In the genomic region with DNA sequence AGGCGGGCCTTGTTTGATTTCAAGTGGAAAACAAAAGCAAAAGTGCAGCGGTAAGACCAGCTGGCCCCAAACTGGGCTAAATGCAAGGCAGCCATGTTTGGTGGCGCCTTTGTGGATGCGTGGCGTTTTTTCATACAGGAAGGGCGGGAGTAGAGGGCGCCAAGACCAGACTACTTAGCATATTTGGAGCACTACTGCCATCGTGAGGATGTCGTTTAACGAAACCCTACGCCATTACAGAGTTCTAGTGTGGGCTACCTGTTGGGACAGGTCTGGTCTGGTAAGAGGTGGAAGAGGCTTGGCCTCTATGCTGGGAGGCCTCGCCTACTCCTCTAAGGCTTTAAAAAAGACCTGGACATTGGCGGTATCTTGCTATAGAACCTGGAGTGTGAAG, we compare ENCODE assay signal across 8 cellular contexts.
DNase-seq lines count a peak whose midpoint lies in the region; ATAC-seq, FAIRE-seq and TF ChIP-seq lines count a peak whose summit lies in the region.

No MANE protein-coding gene starts in this region.

- H2AFZ ChIP-seq in MM.1S (ENCODE audit: low read length) (peak overlapping the region; percentile 17), astrocyte (ENCODE audit: low read depth, low read length) (no peak overlapping the region)

- H3K27ac ChIP-seq in MM.1S (ENCODE audit: low read length) (peak overlapping the region; percentile 64; the same call in 1 of the 2 replicates), astrocyte (ENCODE audit: low read depth, low read length) (no peak overlapping the region)

- H3K79me2 ChIP-seq in MM.1S (ENCODE audit: low read length) (no peaks in the 10 kb centered on the region), astrocyte (ENCODE audit: insufficient read depth, low read length) (no peaks in the 10 kb centered on the region)

- H3K9ac ChIP-seq in MM.1S (ENCODE audit: low read length) (peak overlapping the region; percentile 61), astrocyte (ENCODE audit: low read length) (no peak overlapping the region)

- H3K27me3 Mint-ChIP-seq in astrocyte (ENCODE audit: low read depth, unreplicated experiment): no peaks in the 10 kb centered on the region
- peaks cover 0 to 5% of the 10 kb centered on the region in 2 donors for H3K27me3 Mint-ChIP-seq in natural killer cell treated with Interleukin-12 subunit alpha and Interleukin-12 subunit beta and Interleukin-15 and Interleukin-18, amount 100 ng/mL, for 72 hours

- peaks cover 2% of the 10 kb centered on the region for H3K4me1 Mint-ChIP-seq in astrocyte (ENCODE audit: low read depth, unreplicated experiment)
- H3K4me1 Mint-ChIP-seq in natural killer cell treated with Interleukin-12 subunit alpha and Interleukin-12 subunit beta and Interleukin-15 and Interleukin-18, amount 100 ng/mL, for 72 hours (ENCODE audit: low read depth in 2 of 2): peaks cover 0 to 18% of the 10 kb centered on the region in 2 donors

- H3K27me3 ChIP-seq in MM.1S (replicated peaks; ENCODE audit: insufficient read depth, low read length) (no peaks in the 10 kb centered on the region), astrocyte (ENCODE audit: insufficient read depth, low read length) (no peaks in the 10 kb centered on the region)

- H3F3A ChIP-seq in MM.1S (ENCODE audit: insufficient read depth, low read length): 0 out of 2 replicates have a peak, but pooled peaks cover 5% of the 10 kb centered on the region

- peak; percentile 73 for DNase-seq in activated CD4-positive, CD25-positive, alpha-beta regulatory T cell treated with anti-CD3 and anti-CD28 coated beads, Interleukin-2, amount 50 U/mL, for 72 hours
- DNase-seq in activated CD4-positive, CD25-positive, alpha-beta regulatory T cell (lab: John Stamatoyannopoulos, UW): no peak
- peak; percentile 92 for DNase-seq in MM.1S
- peak; percentile 75 for DNase-seq in astrocyte (ENCODE audit: low read depth)
- peak; percentile 88 for DNase-seq in natural killer cell treated with Interleukin-12 subunit alpha and Interleukin-12 subunit beta and Interleukin-15 and Interleukin-18, amount 100 ng/mL, for 72 hours (ENCODE audit: low spot score)
- DNase-seq in SKM-1 treated with dmso at 0.1 percent for 144 hours (lab: John Stamatoyannopoulos, UW; ENCODE audit: unreplicated experiment): no peak
- no peak for DNase-seq in epidermal melanocyte (ENCODE audit: insufficient read length, low spot score)
- DNase-seq in SHP77 (lab: John Stamatoyannopoulos, UW): no peak

- TF ChIP-seq CTCF in MM.1S (IDR thresholded peaks at IDR 0.05; ENCODE audit: low read length): peak; percentile 38
- no peak for TF ChIP-seq CTCF in astrocyte (IDR thresholded peaks at IDR 0.05; ENCODE audit: insufficient read depth, low read depth, low read length)

- H3K4me2 ChIP-seq in MM.1S (ENCODE audit: low read depth, low read length) (peak overlapping the region; percentile 63), astrocyte (ENCODE audit: low read length) (no peak overlapping the region)

- ATAC-seq in natural killer cell treated with Interleukin-12 subunit alpha and Interleukin-12 subunit beta and Interleukin-15 and Interleukin-18, amount 100 ng/mL, for 72 hours: peak in 1 of 2 donors; percentile 90

- H3K4me1 ChIP-seq in MM.1S (ENCODE audit: low read length): peaks cover 12% of the 10 kb centered on the region; the same call in 1 of the 2 replicates
- no peaks in the 10 kb centered on the region for H3K4me1 ChIP-seq in astrocyte (ENCODE audit: insufficient read depth, low read length)

- H3K4me3 ChIP-seq in MM.1S (ENCODE audit: low read length): peak overlapping the region; percentile 36; the same call in 1 of the 2 replicates
- no peak overlapping the region for H3K4me3 ChIP-seq in astrocyte (ENCODE audit: insufficient read depth, low read depth, low read length)

- H3K36me3 Mint-ChIP-seq in astrocyte (ENCODE audit: low read depth, unreplicated experiment): peaks cover 12% of the 10 kb centered on the region
- H3K36me3 Mint-ChIP-seq in natural killer cell treated with Interleukin-12 subunit alpha and Interleukin-12 subunit beta and Interleukin-15 and Interleukin-18, amount 100 ng/mL, for 72 hours: no peaks in the 10 kb centered on the region

- H3K9me3 ChIP-seq in MM.1S (replicated peaks; ENCODE audit: insufficient read depth, low read length) (no peaks in the 10 kb centered on the region), astrocyte (ENCODE audit: insufficient read depth, low read depth, low read length) (no peaks in the 10 kb centered on the region)

- H3K27ac Mint-ChIP-seq in astrocyte (ENCODE audit: unreplicated experiment): no peak overlapping the region
- peak overlapping the region in 1 of 2 donors; percentile 94 for H3K27ac Mint-ChIP-seq in natural killer cell treated with Interleukin-12 subunit alpha and Interleukin-12 subunit beta and Interleukin-15 and Interleukin-18, amount 100 ng/mL, for 72 hours

- H3K36me3 ChIP-seq in MM.1S (replicated peaks; ENCODE audit: insufficient read depth, low read length) (no peaks in the 10 kb centered on the region), astrocyte (ENCODE audit: insufficient read depth, low read length) (no peaks in the 10 kb centered on the region)

- H3K9me2 ChIP-seq in MM.1S (replicated peaks; ENCODE audit: insufficient read depth, low read length): no peaks in the 10 kb centered on the region

- no peaks in the 10 kb centered on the region for H3K9me3 Mint-ChIP-seq in astrocyte (ENCODE audit: unreplicated experiment)
- H3K9me3 Mint-ChIP-seq in natural killer cell treated with Interleukin-12 subunit alpha and Interleukin-12 subunit beta and Interleukin-15 and Interleukin-18, amount 100 ng/mL, for 72 hours: no peaks in the 10 kb centered on the region

- no peak for FAIRE-seq in astrocyte (lab: Jason Lieb, UNC)

- H4K20me1 ChIP-seq in MM.1S (ENCODE audit: insufficient read depth, low read length): no peaks in the 10 kb centered on the region
- no peaks in the 10 kb centered on the region for H4K20me1 ChIP-seq in astrocyte (ENCODE audit: insufficient read depth, low read length)

- H3K4me3 Mint-ChIP-seq in astrocyte (ENCODE audit: unreplicated experiment): no peak overlapping the region
- H3K4me3 Mint-ChIP-seq in natural killer cell treated with Interleukin-12 subunit alpha and Interleukin-12 subunit beta and Interleukin-15 and Interleukin-18, amount 100 ng/mL, for 72 hours: no peak overlapping the region

Comparison
In these comparisons a context has a peak if more than half of its experiments do, and no peak if none do; other contexts are left out.
1. DNase-seq: peak in activated CD4-positive, CD25-positive, alpha-beta regulatory T cell treated with anti-CD3 and anti-CD28 coated beads, Interleukin-2, amount 50 U/mL, for 72 hours (single experiment), MM.1S (single experiment), astrocyte (single experiment) and natural killer cell treated with Interleukin-12 subunit alpha and Interleukin-12 subunit beta and Interleukin-15 and Interleukin-18, amount 100 ng/mL, for 72 hours (single experiment); none in activated CD4-positive, CD25-positive, alpha-beta regulatory T cell (0 of 4), SKM-1 treated with dmso at 0.1 percent for 144 hours (single experiment), epidermal melanocyte (single experiment) and SHP77 (0 of 2).